Comparison of ENCODE assay signal across 18 cellular contexts in the genomic region with DNA sequence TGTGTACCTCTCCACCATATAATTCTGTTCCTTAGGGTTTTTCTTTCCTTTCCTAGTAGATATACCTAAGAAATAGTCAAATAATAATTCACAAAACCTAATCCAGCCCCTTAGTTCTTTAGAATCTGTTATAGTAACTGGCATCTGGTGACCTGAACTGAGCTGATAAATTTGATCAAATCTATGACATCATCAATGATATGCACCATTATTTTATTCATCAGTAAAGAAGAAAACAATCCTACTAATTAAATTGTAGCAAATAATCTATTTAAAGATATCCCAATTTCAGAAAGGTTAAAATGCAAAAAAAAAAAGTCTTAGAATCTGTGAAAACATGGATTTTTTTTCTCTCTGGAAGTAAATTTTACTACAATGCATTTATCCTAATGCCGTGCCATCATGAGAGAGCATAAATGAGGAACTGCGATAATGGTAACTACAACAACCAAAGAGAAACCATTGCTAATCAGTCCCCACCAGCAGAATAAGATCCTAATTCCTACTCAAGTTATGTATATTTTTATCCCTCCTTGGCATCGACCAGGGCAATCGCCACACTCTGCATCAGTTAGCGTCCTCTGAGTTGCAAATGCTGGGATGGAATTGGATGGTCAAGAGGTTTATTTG.
"Had no signal": no experiment of that assay in that cellular context is flagged by ENCODE, and none has a peak within 500 bp of the region (broad histone marks: within the 10 kb centered on the region; RNA-seq: fewer than 3 reads in every experiment).

No MANE protein-coding gene starts in this region.

- H3K36me3 Mint-ChIP-seq: natural killer cell treated with Interleukin-12 subunit alpha and Interleukin-12 subunit beta and Interleukin-15 and Interleukin-18, amount 100 ng/mL, for 72 hours had no signal

- H3K4me3 Mint-ChIP-seq: natural killer cell treated with Interleukin-12 subunit alpha and Interleukin-12 subunit beta and Interleukin-15 and Interleukin-18, amount 100 ng/mL, for 72 hours had no signal

- H3K27ac Mint-ChIP-seq: natural killer cell treated with Interleukin-12 subunit alpha and Interleukin-12 subunit beta and Interleukin-15 and Interleukin-18, amount 100 ng/mL, for 72 hours; progenitor cell of endocrine pancreas had no signal

- ATAC-seq: left cardiac atrium; lower lobe of right lung; natural killer cell treated with Interleukin-12 subunit alpha and Interleukin-12 subunit beta and Interleukin-15 and Interleukin-18, amount 100 ng/mL, for 72 hours; pancreas; right cardiac atrium had no signal

- DNase-seq: dorsolateral prefrontal cortex; effector CD8-positive, alpha-beta T cell; foreskin melanocyte; head of caudate nucleus; kidney; left cardiac atrium; left ventricle myocardium inferior; lower lobe of right lung; mesenchymal stem cell; midbrain; occipital lobe; pancreas; right cardiac atrium; stimulated activated CD4-positive, alpha-beta T cell treated with anti-CD3 and anti-CD28 coated beads, Interleukin-2, amount 100 ng/mL, for 48 hours; stimulated activated naive CD4-positive, alpha-beta T cell treated with Interleukin-2 at 50 U/mL for 16 hours; trophoblast cell had no signal

- H3K9me3 ChIP-seq: left ventricle myocardium inferior, lower lobe of right lung, pancreas had no signal

- FAIRE-seq: kidney, pancreas had no signal
